ENCODE assay signal across 2 cellular contexts in genomic region chr7:76217942-76218566, GRCh38.
TF ChIP-seq lines count a peak whose summit lies in the region.

No MANE protein-coding gene starts in this region.

TF ChIP-seq in GM23338, 12 proteins besides CTCF, POLR2A, EP300 and RAD21 (continued from another document):
- TF ChIP-seq, protein P1, sequence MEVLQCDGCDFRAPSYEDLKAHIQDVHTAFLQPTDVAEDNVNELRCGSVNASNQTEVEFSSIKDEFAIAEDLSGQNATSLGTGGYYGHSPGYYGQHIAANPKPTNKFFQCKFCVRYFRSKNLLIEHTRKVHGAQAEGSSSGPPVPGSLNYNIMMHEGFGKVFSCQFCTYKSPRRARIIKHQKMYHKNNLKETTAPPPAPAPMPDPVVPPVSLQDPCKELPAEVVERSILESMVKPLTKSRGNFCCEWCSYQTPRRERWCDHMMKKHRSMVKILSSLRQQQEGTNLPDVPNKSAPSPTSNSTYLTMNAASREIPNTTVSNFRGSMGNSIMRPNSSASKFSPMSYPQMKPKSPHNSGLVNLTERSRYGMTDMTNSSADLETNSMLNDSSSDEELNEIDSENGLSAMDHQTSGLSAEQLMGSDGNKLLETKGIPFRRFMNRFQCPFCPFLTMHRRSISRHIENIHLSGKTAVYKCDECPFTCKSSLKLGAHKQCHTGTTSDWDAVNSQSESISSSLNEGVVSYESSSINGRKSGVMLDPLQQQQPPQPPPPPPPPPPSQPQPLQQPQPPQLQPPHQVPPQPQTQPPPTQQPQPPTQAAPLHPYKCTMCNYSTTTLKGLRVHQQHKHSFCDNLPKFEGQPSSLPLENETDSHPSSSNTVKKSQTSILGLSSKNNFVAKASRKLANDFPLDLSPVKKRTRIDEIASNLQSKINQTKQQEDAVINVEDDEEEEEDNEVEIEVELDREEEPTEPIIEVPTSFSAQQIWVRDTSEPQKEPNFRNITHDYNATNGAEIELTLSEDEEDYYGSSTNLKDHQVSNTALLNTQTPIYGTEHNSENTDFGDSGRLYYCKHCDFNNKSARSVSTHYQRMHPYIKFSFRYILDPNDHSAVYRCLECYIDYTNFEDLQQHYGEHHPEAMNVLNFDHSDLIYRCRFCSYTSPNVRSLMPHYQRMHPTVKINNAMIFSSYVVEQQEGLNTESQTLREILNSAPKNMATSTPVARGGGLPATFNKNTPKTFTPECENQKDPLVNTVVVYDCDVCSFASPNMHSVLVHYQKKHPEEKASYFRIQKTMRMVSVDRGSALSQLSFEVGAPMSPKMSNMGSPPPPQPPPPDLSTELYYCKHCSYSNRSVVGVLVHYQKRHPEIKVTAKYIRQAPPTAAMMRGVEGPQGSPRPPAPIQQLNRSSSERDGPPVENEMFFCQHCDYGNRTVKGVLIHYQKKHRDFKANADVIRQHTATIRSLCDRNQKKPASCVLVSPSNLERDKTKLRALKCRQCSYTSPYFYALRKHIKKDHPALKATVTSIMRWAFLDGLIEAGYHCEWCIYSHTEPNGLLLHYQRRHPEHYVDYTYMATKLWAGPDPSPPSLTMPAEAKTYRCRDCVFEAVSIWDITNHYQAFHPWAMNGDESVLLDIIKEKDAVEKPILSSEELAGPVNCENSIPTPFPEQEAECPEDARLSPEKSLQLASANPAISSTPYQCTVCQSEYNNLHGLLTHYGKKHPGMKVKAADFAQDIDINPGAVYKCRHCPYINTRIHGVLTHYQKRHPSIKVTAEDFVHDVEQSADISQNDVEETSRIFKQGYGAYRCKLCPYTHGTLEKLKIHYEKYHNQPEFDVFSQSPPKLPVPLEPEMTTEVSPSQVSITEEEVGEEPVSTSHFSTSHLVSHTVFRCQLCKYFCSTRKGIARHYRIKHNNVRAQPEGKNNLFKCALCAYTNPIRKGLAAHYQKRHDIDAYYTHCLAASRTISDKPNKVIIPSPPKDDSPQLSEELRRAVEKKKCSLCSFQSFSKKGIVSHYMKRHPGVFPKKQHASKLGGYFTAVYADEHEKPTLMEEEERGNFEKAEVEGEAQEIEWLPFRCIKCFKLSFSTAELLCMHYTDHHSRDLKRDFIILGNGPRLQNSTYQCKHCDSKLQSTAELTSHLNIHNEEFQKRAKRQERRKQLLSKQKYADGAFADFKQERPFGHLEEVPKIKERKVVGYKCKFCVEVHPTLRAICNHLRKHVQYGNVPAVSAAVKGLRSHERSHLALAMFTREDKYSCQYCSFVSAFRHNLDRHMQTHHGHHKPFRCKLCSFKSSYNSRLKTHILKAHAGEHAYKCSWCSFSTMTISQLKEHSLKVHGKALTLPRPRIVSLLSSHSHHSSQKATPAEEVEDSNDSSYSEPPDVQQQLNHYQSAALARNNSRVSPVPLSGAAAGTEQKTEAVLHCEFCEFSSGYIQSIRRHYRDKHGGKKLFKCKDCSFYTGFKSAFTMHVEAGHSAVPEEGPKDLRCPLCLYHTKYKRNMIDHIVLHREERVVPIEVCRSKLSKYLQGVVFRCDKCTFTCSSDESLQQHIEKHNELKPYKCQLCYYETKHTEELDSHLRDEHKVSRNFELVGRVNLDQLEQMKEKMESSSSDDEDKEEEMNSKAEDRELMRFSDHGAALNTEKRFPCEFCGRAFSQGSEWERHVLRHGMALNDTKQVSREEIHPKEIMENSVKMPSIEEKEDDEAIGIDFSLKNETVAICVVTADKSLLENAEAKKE (CRISPR knock-in tag; IDR thresholded peaks at IDR 0.05): 0 out of 2 replicates have a peak, but pooled peaks have one; percentile 21

TF ChIP-seq in HEK293T, 16 proteins besides CTCF, POLR2A, EP300 and RAD21 (continued from another document):
- TF ChIP-seq BHLHE40 (IDR thresholded peaks at IDR 0.05; ENCODE audit: borderline replicate concordance): no peak
- TF ChIP-seq CTBP1 (IDR thresholded peaks at IDR 0.05; ENCODE audit: borderline replicate concordance): no peak
- no peak for TF ChIP-seq L3MBTL2 (conservative IDR thresholded peaks at IDR 0.05)
- no peak for TF ChIP-seq ELF4 (IDR thresholded peaks at IDR 0.05)
- no peak for TF ChIP-seq ZNF384 (IDR thresholded peaks at IDR 0.05)
- no peak for TF ChIP-seq FOXA1 (IDR thresholded peaks at IDR 0.05)
- TF ChIP-seq FOXM1 (IDR thresholded peaks at IDR 0.05; ENCODE audit: borderline replicate concordance): no peak
- no peak for TF ChIP-seq FOXK2 (IDR thresholded peaks at IDR 0.05)
- no peak for TF ChIP-seq SUZ12 (IDR thresholded peaks at IDR 0.05)
